In genomic region chr19:45339629-45340028, GRCh38 we compare ENCODE assay signal across 1 cellular context.
A peak's percentile ranks its signal among the peaks of the same experiment; 100 is the strongest.
TF ChIP-seq lines count a peak whose summit lies in the region.

No MANE protein-coding gene starts in this region.

TF ChIP-seq in K562, 482 proteins besides CTCF, POLR2A, EP300 and RAD21:
- TF ChIP-seq SMAD2 (IDR thresholded peaks at IDR 0.05; ENCODE audit: low read depth, low read length) (no peak), RBM25 (IDR thresholded peaks at IDR 0.05; ENCODE audit: low read depth, low read length, severe bottlenecking) (peak; percentile 71)
